Comparison of ENCODE assay signal across 2 cellular contexts in the genomic region with DNA sequence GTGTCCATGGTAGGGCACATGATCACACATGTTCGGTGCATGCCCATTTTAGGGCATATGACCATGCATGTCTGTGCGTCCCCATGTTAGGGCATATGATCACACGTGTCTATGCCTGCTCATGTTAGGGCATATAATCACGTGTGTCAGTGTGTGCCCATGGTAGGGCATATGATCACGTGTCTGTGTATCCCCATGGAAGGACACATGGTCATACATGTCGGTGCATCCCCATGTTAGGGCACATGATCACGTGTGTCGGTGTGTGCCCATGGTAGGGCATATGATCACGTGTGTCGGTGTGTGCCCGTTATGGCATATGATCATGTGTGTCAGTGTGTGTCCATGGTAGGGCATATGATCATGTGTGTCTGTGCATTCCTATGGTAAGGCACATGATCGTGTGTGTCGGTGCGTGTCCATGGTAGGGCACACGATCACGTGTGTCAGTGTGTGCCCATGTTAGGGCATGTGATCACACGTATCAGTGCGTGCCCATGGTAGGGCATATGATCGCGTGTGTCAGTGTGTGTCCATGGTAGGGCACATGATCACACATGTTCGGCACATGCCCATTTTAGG.
TF ChIP-seq lines count a peak whose summit lies in the region.

No MANE protein-coding gene starts in this region.

TF ChIP-seq in GM12891, 5 proteins besides CTCF, POLR2A, EP300 and RAD21 (continued from another document):
- no peak for TF ChIP-seq POU2F2 (IDR thresholded peaks at IDR 0.05; ENCODE audit: low read depth, low read length)
- no peak for TF ChIP-seq TAF1 (IDR thresholded peaks at IDR 0.05; ENCODE audit: low read depth, low read length)
- no peak for TF ChIP-seq PAX5 (IDR thresholded peaks at IDR 0.05; ENCODE audit: insufficient read depth, low read length, severe bottlenecking)

TF ChIP-seq in K562, 482 proteins besides CTCF, POLR2A, EP300 and RAD21 (continued from another document):
- no peak for TF ChIP-seq ATF4 (CRISPR knock-in tag; IDR thresholded peaks at IDR 0.05)
- TF ChIP-seq, protein P1, sequence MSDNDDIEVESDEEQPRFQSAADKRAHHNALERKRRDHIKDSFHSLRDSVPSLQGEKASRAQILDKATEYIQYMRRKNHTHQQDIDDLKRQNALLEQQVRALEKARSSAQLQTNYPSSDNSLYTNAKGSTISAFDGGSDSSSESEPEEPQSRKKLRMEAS (CRISPR knock-in tag; IDR thresholded peaks at IDR 0.05): peak; percentile 35; the same call in 1 of the 2 replicates
- TF ChIP-seq ZNF384 (IDR thresholded peaks at IDR 0.05; ENCODE audit: low read depth, low read length): no peak
- no peak for TF ChIP-seq ZNF584 (CRISPR knock-in tag; IDR thresholded peaks at IDR 0.05; ENCODE audit: low read depth)
- TF ChIP-seq, protein P2, sequence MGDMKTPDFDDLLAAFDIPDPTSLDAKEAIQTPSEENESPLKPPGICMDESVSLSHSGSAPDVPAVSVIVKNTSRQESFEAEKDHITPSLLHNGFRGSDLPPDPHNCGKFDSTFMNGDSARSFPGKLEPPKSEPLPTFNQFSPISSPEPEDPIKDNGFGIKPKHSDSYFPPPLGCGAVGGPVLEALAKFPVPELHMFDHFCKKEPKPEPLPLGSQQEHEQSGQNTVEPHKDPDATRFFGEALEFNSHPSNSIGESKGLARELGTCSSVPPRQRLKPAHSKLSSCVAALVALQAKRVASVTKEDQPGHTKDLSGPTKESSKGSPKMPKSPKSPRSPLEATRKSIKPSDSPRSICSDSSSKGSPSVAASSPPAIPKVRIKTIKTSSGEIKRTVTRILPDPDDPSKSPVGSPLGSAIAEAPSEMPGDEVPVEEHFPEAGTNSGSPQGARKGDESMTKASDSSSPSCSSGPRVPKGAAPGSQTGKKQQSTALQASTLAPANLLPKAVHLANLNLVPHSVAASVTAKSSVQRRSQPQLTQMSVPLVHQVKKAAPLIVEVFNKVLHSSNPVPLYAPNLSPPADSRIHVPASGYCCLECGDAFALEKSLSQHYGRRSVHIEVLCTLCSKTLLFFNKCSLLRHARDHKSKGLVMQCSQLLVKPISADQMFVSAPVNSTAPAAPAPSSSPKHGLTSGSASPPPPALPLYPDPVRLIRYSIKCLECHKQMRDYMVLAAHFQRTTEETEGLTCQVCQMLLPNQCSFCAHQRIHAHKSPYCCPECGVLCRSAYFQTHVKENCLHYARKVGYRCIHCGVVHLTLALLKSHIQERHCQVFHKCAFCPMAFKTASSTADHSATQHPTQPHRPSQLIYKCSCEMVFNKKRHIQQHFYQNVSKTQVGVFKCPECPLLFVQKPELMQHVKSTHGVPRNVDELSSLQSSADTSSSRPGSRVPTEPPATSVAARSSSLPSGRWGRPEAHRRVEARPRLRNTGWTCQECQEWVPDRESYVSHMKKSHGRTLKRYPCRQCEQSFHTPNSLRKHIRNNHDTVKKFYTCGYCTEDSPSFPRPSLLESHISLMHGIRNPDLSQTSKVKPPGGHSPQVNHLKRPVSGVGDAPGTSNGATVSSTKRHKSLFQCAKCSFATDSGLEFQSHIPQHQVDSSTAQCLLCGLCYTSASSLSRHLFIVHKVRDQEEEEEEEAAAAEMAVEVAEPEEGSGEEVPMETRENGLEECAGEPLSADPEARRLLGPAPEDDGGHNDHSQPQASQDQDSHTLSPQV (IDR thresholded peaks at IDR 0.05): no peak
- TF ChIP-seq MEIS2 (IDR thresholded peaks at IDR 0.05; ENCODE audit: partially characterized antibody): no peak
- TF ChIP-seq ZNF347 (CRISPR knock-in tag; IDR thresholded peaks at IDR 0.05; ENCODE audit: low read depth): no peak
- no peak for TF ChIP-seq U2AF2 (optimal IDR thresholded peaks at IDR 0.05; ENCODE audit: low read depth, low read length)
- TF ChIP-seq, protein P3, sequence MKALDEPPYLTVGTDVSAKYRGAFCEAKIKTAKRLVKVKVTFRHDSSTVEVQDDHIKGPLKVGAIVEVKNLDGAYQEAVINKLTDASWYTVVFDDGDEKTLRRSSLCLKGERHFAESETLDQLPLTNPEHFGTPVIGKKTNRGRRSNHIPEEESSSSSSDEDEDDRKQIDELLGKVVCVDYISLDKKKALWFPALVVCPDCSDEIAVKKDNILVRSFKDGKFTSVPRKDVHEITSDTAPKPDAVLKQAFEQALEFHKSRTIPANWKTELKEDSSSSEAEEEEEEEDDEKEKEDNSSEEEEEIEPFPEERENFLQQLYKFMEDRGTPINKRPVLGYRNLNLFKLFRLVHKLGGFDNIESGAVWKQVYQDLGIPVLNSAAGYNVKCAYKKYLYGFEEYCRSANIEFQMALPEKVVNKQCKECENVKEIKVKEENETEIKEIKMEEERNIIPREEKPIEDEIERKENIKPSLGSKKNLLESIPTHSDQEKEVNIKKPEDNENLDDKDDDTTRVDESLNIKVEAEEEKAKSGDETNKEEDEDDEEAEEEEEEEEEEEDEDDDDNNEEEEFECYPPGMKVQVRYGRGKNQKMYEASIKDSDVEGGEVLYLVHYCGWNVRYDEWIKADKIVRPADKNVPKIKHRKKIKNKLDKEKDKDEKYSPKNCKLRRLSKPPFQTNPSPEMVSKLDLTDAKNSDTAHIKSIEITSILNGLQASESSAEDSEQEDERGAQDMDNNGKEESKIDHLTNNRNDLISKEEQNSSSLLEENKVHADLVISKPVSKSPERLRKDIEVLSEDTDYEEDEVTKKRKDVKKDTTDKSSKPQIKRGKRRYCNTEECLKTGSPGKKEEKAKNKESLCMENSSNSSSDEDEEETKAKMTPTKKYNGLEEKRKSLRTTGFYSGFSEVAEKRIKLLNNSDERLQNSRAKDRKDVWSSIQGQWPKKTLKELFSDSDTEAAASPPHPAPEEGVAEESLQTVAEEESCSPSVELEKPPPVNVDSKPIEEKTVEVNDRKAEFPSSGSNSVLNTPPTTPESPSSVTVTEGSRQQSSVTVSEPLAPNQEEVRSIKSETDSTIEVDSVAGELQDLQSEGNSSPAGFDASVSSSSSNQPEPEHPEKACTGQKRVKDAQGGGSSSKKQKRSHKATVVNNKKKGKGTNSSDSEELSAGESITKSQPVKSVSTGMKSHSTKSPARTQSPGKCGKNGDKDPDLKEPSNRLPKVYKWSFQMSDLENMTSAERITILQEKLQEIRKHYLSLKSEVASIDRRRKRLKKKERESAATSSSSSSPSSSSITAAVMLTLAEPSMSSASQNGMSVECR (CRISPR knock-in tag; IDR thresholded peaks at IDR 0.05): 0 out of 2 replicates have a peak, but pooled peaks have one; percentile 11
- no peak for TF ChIP-seq ZBTB33 (CRISPR knock-in tag; IDR thresholded peaks at IDR 0.05)
- TF ChIP-seq, protein P4, sequence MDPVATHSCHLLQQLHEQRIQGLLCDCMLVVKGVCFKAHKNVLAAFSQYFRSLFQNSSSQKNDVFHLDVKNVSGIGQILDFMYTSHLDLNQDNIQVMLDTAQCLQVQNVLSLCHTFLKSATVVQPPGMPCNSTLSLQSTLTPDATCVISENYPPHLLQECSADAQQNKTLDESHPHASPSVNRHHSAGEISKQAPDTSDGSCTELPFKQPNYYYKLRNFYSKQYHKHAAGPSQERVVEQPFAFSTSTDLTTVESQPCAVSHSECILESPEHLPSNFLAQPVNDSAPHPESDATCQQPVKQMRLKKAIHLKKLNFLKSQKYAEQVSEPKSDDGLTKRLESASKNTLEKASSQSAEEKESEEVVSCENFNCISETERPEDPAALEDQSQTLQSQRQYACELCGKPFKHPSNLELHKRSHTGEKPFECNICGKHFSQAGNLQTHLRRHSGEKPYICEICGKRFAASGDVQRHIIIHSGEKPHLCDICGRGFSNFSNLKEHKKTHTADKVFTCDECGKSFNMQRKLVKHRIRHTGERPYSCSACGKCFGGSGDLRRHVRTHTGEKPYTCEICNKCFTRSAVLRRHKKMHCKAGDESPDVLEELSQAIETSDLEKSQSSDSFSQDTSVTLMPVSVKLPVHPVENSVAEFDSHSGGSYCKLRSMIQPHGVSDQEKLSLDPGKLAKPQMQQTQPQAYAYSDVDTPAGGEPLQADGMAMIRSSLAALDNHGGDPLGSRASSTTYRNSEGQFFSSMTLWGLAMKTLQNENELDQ (CRISPR knock-in tag; IDR thresholded peaks at IDR 0.05; ENCODE audit: borderline replicate concordance): no peak
- TF ChIP-seq ZKSCAN8 (CRISPR knock-in tag; IDR thresholded peaks at IDR 0.05): no peak
- no peak for TF ChIP-seq IRF1 (CRISPR knock-in tag; IDR thresholded peaks at IDR 0.05; ENCODE audit: borderline replicate concordance)
- TF ChIP-seq, protein P5, sequence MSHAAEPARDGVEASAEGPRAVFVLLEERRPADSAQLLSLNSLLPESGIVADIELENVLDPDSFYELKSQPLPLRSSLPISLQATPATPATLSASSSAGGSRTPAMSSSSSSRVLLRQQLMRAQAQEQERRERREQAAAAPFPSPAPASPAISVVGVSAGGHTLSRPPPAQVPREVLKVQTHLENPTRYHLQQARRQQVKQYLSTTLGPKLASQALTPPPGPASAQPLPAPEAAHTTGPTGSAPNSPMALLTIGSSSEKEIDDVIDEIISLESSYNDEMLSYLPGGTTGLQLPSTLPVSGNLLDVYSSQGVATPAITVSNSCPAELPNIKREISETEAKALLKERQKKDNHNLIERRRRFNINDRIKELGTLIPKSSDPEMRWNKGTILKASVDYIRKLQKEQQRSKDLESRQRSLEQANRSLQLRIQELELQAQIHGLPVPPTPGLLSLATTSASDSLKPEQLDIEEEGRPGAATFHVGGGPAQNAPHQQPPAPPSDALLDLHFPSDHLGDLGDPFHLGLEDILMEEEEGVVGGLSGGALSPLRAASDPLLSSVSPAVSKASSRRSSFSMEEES (CRISPR knock-in tag; IDR thresholded peaks at IDR 0.05): peak; percentile 6; the same call in 1 of the 2 replicates
